In the genomic region with DNA sequence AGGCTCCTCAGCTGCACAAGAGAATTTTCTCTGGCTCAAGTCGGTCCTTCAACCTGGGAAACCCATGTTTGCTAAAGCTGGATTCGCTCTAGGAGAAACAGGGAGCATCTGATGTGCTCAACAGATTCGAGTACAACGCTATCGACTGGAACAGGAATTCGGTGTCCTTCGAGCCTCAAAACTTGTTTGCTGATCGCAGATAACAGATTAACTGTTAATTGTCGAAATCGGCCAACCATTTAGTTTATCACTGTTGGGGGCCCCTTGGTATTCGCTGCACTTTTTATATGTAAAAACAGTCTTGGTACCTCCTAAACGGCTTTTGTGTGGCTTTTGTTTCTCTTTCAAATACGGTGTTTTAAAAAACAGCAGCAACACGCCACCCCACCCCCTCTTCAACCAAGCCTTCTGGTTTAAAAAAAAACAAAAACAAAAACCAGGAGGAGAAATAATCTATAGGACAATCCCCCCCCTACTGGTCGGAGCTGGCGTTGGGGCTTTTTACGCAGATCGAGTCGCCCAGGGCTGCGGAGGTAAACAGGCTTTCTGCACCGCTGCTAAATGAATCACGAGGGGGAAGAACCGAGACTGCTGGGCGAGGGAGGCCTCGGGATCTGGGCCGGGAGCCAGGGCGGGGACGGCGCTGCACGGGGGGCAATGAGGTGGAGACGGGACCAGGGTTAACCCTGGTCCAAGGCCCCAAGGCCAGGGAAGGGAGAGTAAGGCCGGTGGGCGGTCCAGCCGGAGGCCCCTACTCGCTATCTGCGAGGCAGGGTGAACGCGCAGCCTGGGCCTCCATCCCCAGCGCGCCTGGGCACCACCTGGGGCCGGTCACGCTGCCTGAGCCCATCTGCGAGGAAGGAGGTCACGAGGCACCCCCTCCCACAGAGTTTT, we compare ENCODE assay signal across 8 cellular contexts.
DNase-seq lines count a peak whose midpoint lies in the region; ATAC-seq and TF ChIP-seq lines count a peak whose summit lies in the region.

No MANE protein-coding gene starts in this region.

- DNase-seq in CD14-positive monocyte (ENCODE audit: low spot score) (peak; percentile 84), SK-N-DZ (ENCODE audit: low spot score) (peak; percentile 80), iPS DF 6.9 (ENCODE audit: low read depth, low spot score) (no peak), lower leg skin (ENCODE audit: low spot score in 2 of 2) (no peak)
- peak; percentile 80 for DNase-seq in activated naive CD4-positive, alpha-beta T cell treated with Interleukin-2 at 50 U/mL for 16 hours
- DNase-seq in stimulated activated CD4-positive, alpha-beta T cell treated with anti-CD3 and anti-CD28 coated beads, Interleukin-2, amount 100 ng/mL, for 24 hours: peak; percentile 74 to 75

- no peaks in the 10 kb centered on the region for H3K27me3 ChIP-seq in KMS-11 (ENCODE audit: insufficient read depth, low read depth)
- no peaks in the 10 kb centered on the region; the same call in 1 of the 2 replicates for H3K27me3 ChIP-seq in iPS DF 6.9 (ENCODE audit: control insufficient read depth, insufficient read depth, low read length)

- H3K9me3 Mint-ChIP-seq in CD14-positive monocyte: peaks cover 0 to 27% (median 9%) of the 10 kb centered on the region in 7 donors

- no peak overlapping the region for H2AFZ ChIP-seq in KMS-11 (ENCODE audit: low read depth)

- no peak for TF ChIP-seq POLR2A in lower leg skin (IDR thresholded peaks at IDR 0.05)

- H3K36me3 Mint-ChIP-seq in CD14-positive monocyte: peaks cover 4 to 7% of the 10 kb centered on the region in 2 donors

- peak overlapping the region; percentile 67 to 80 for H3K4me3 Mint-ChIP-seq in CD14-positive monocyte

- peak; percentile 49 for TF ChIP-seq CTCF in CD14-positive monocyte (IDR thresholded peaks at IDR 0.05)
- TF ChIP-seq CTCF in KMS-11 (conservative IDR thresholded peaks at IDR 0.05; ENCODE audit: low read depth, low read length): 0 out of 2 replicates have a peak, but pooled peaks have one; percentile 15
- TF ChIP-seq CTCF in lower leg skin (IDR thresholded peaks at IDR 0.05): no peak

- WGBS in iPS DF 6.9 (ENCODE audit: insufficient coverage, insufficient read length): no CpG with 5 or more reads among the region's 44 CpGs
- 29 to 57% methylated on average over 42 to 44 of the region's 44 CpGs for WGBS in lower leg skin, 2 donors

- H3K4me3 ChIP-seq in KMS-11 (IDR thresholded peaks at IDR 0.05; ENCODE audit: insufficient read depth, low read depth, low read length) (no peak overlapping the region), iPS DF 6.9 (ENCODE audit: low read length) (peak overlapping the region; percentile 9; the same call in 1 of the 2 replicates), lower leg skin (ENCODE audit: low read depth, poor library complexity, severe bottlenecking) (no peak overlapping the region)

- peaks cover 14% of the 10 kb centered on the region for H3K4me1 ChIP-seq in KMS-11 (ENCODE audit: low read depth, poor library complexity, severe bottlenecking)
- H3K4me1 ChIP-seq in iPS DF 6.9 (ENCODE audit: control insufficient read depth, insufficient read depth, low read length): peaks cover 5% of the 10 kb centered on the region; the same call in 1 of the 2 replicates

- peaks cover 53% of the 10 kb centered on the region for H3K4me1 Mint-ChIP-seq in CD14-positive monocyte

- no peak overlapping the region for H3K4me2 ChIP-seq in KMS-11

- ATAC-seq in GM21360 (IDR thresholded peaks at IDR 0.05; ENCODE audit: unreplicated experiment): peak; percentile 39

- no peaks in the 10 kb centered on the region for H3K9me3 ChIP-seq in iPS DF 6.9 (ENCODE audit: control insufficient read depth, insufficient read depth, low read length)

- H4K20me1 ChIP-seq in KMS-11 (ENCODE audit: insufficient read depth): no peaks in the 10 kb centered on the region

- H3K79me2 ChIP-seq in KMS-11 (ENCODE audit: insufficient read depth, low read depth): peaks cover 42% of the 10 kb centered on the region

- intact Hi-C loops in CD14-positive monocyte (cut with micrococcal nuclease): loop anchor here (2.0 to 10.0 kb wide), 6 partner anchors 15 to 415 kb away; no protein-coding TSS in a partner anchor
- intact Hi-C loops in lower leg skin (cut with DNase I; ENCODE audit: low total_unique reads): loop anchor here (5.0 kb wide), 1 partner anchor 157 kb away; no protein-coding TSS in a partner anchor

- H3K27ac Mint-ChIP-seq in CD14-positive monocyte: peak overlapping the region in 6 of 7 donors; percentile 59 to 88 (median 81)

- H3K36me3 ChIP-seq in KMS-11 (ENCODE audit: insufficient read depth) (no peaks in the 10 kb centered on the region), iPS DF 6.9 (ENCODE audit: control insufficient read depth, insufficient read depth, low read length) (no peaks in the 10 kb centered on the region)

- H3K27ac ChIP-seq in KMS-11 (no peak overlapping the region), iPS DF 6.9 (ENCODE audit: low read length) (no peak overlapping the region)

- peaks cover 17 to 78% (median 33%) of the 10 kb centered on the region in 3 donors for H3K27me3 Mint-ChIP-seq in CD14-positive monocyte (ENCODE audit: low read depth in 3 of 3)

- no peak overlapping the region for H3K9ac ChIP-seq in KMS-11

Comparison
In these comparisons a context has a peak if more than half of its experiments do, and no peak if none do; other contexts are left out.
1. DNase-seq: peak in CD14-positive monocyte (single experiment), SK-N-DZ (single experiment), activated naive CD4-positive, alpha-beta T cell treated with Interleukin-2 at 50 U/mL for 16 hours (single experiment) and stimulated activated CD4-positive, alpha-beta T cell treated with anti-CD3 and anti-CD28 coated beads, Interleukin-2, amount 100 ng/mL, for 24 hours (2 of 2); none in iPS DF 6.9 (single experiment) and lower leg skin (0 of 2).
2. CTCF ChIP-seq: peak in CD14-positive monocyte (single experiment) and KMS-11 (single experiment); none in lower leg skin (0 of 3).